Comparison of ENCODE assay signal across 25 cellular contexts in genomic region chr1:8797230-8797629, GRCh38. TPM values are rescaled to one million over a fixed set of nuclear protein-coding genes. Genes with fewer than 3 reads are reported as not detected.
DNase-seq lines count a peak whose midpoint lies in the region; ATAC-seq and TF ChIP-seq lines count a peak whose summit lies in the region.
"Had no signal": no experiment of that assay in that cellular context is flagged by ENCODE, and none has a peak within 500 bp of the region (broad histone marks: within the 10 kb centered on the region; RNA-seq: fewer than 3 reads in every experiment).

No MANE protein-coding gene starts in this region.

- no peaks in the 10 kb centered on the region for H3K9me3 ChIP-seq in RWPE2 (ENCODE audit: severe bottlenecking)
- H3K9me3 ChIP-seq in esophagus muscularis mucosa, result no peaks in the 10 kb centered on the region
- H3K9me3 ChIP-seq: adrenal gland, gastrocnemius medialis, suprapubic skin, uterus had no signal

- peak overlapping the region; percentile 51 for H3K27ac Mint-ChIP-seq in progenitor cell of endocrine pancreas
- H3K27ac Mint-ChIP-seq: activated CD4-positive, alpha-beta memory T cell treated with anti-CD3 and anti-CD28 coated beads for 36 hours; dendritic cell treated with granulocyte-macrophage colony-stimulating factor and Interleukin-4, amounts not matched to agents 40 ng/mL and 50 ng/mL, for 4 days; memory B cell; stimulated activated memory B cell treated with anti-CD40 and anti-IgM and Interleukin-4, amounts not matched to agents 10 μg/mL and 1 μg/mL and 100 μg/mL, for 72 hours had no signal

- intact Hi-C loops in esophagus muscularis mucosa (cut with DNase I), result no loop called here

- no peak for TF ChIP-seq POLR2A in esophagus muscularis mucosa (IDR thresholded peaks at IDR 0.05; ENCODE audit: low read depth)

- no peaks in the 10 kb centered on the region for H3K27me3 ChIP-seq in RWPE2 (ENCODE audit: insufficient read depth, poor library complexity, severe bottlenecking)
- H3K27me3 ChIP-seq in esophagus muscularis mucosa, result no peaks in the 10 kb centered on the region
- H3K27me3 ChIP-seq: adrenal gland, gastrocnemius medialis, suprapubic skin, uterus had no signal

- H3K4me3 Mint-ChIP-seq in progenitor cell of endocrine pancreas (ENCODE audit: low read depth), result no peak overlapping the region
- H3K4me3 Mint-ChIP-seq: activated CD4-positive, alpha-beta memory T cell treated with anti-CD3 and anti-CD28 coated beads for 36 hours; dendritic cell treated with granulocyte-macrophage colony-stimulating factor and Interleukin-4, amounts not matched to agents 40 ng/mL and 50 ng/mL, for 4 days; memory B cell; naive B cell; stimulated activated memory B cell treated with anti-CD40 and anti-IgM and Interleukin-4, amounts not matched to agents 10 μg/mL and 1 μg/mL and 100 μg/mL, for 72 hours had no signal

- H3K4me1 ChIP-seq in RWPE2 (ENCODE audit: insufficient read depth, poor library complexity, severe bottlenecking) (peaks cover 14% of the 10 kb centered on the region), esophagus muscularis mucosa (peaks cover 0 to 27% (median 18%) of the 10 kb centered on the region in 4 donors)
- H3K4me1 ChIP-seq: suprapubic skin, uterus had no signal

- H3K27me3 Mint-ChIP-seq in progenitor cell of endocrine pancreas, result no peaks in the 10 kb centered on the region
- H3K27me3 Mint-ChIP-seq: activated CD4-positive, alpha-beta memory T cell treated with anti-CD3 and anti-CD28 coated beads for 36 hours; dendritic cell treated with granulocyte-macrophage colony-stimulating factor and Interleukin-4, amounts not matched to agents 40 ng/mL and 50 ng/mL, for 4 days; memory B cell; naive B cell; stimulated activated memory B cell treated with anti-CD40 and anti-IgM and Interleukin-4, amounts not matched to agents 10 μg/mL and 1 μg/mL and 100 μg/mL, for 72 hours had no signal

- peaks cover 10% of the 10 kb centered on the region for H3K36me3 Mint-ChIP-seq in progenitor cell of endocrine pancreas (ENCODE audit: insufficient read depth)
- H3K36me3 Mint-ChIP-seq: activated CD4-positive, alpha-beta memory T cell treated with anti-CD3 and anti-CD28 coated beads for 36 hours; naive B cell had no signal

- DNase-seq in HCEC 1CT, result peak; percentile 80
- DNase-seq in RWPE2 (ENCODE audit: low spot score), result no peak
- DNase-seq in esophagus muscularis mucosa (ENCODE audit: extremely low spot score), result no peak
- no peak for DNase-seq in progenitor cell of endocrine pancreas (ENCODE audit: low spot score, unreplicated experiment)
- DNase-seq: activated CD4-positive, alpha-beta memory T cell treated with anti-CD3 and anti-CD28 coated beads for 36 hours; activated naive CD4-positive, alpha-beta T cell; activated T-cell treated with anti-CD3 and anti-CD28 coated beads for 4 hours; adrenal gland; DMS79 treated with DMSO at 0.1 percent for 48 hours; gastrocnemius medialis; naive B cell; NCI-H1436 treated with DMSO at 0.1 percent for 48 hours; NCI-H524 treated with DMSO at 0.1 percent for 48 hours; occipital lobe; small intestine; uterus had no signal

- ATAC-seq in RWPE2 (ENCODE audit: low read depth), result peak; percentile 83
- ATAC-seq in GM21526 (IDR thresholded peaks at IDR 0.05; ENCODE audit: low FRiP score, unreplicated experiment), result no peak
- no peak for ATAC-seq in HG03432 (IDR thresholded peaks at IDR 0.05; ENCODE audit: unreplicated experiment)
- ATAC-seq in HG02885 (IDR thresholded peaks at IDR 0.05; ENCODE audit: poor library complexity, unreplicated experiment), result no peak
- ATAC-seq: gastrocnemius medialis; GM12878; stimulated activated memory B cell treated with anti-CD40 and anti-IgM and Interleukin-4, amounts not matched to agents 10 μg/mL and 1 μg/mL and 100 μg/mL, for 72 hours had no signal

- peaks cover 9% of the 10 kb centered on the region; the same call in 1 of the 2 replicates for H3K36me3 ChIP-seq in RWPE2 (ENCODE audit: low read depth)
- H3K36me3 ChIP-seq in esophagus muscularis mucosa, result peaks cover 0 to 6% (median 3%) of the 10 kb centered on the region in 4 donors
- H3K36me3 ChIP-seq: adrenal gland, gastrocnemius medialis, suprapubic skin, uterus had no signal

- TF ChIP-seq CTCF in RWPE2 (IDR thresholded peaks at IDR 0.05; ENCODE audit: poor library complexity, severe bottlenecking), result no peak
- no peak for TF ChIP-seq CTCF in esophagus muscularis mucosa (IDR thresholded peaks at IDR 0.05)
- TF ChIP-seq CTCF in progenitor cell of endocrine pancreas (IDR thresholded peaks at IDR 0.05; ENCODE audit: unreplicated experiment), result no peak

- H3K27ac ChIP-seq in RWPE2 (ENCODE audit: poor library complexity, severe bottlenecking) (peak overlapping the region; percentile 78), esophagus muscularis mucosa (replicated peaks in 1 of 4) (peak overlapping the region; percentile 1 to 41 (median 18))
- H3K27ac ChIP-seq: adrenal gland, gastrocnemius medialis, HL-60, suprapubic skin, uterus had no signal

- TF ChIP-seq EP300 in esophagus muscularis mucosa (IDR thresholded peaks at IDR 0.05), result no peak

- no peaks in the 10 kb centered on the region for H3K9me3 Mint-ChIP-seq in progenitor cell of endocrine pancreas (ENCODE audit: low read depth)
- H3K9me3 Mint-ChIP-seq: activated CD4-positive, alpha-beta memory T cell treated with anti-CD3 and anti-CD28 coated beads for 36 hours; dendritic cell treated with granulocyte-macrophage colony-stimulating factor and Interleukin-4, amounts not matched to agents 40 ng/mL and 50 ng/mL, for 4 days; memory B cell; naive B cell; stimulated activated memory B cell treated with anti-CD40 and anti-IgM and Interleukin-4, amounts not matched to agents 10 μg/mL and 1 μg/mL and 100 μg/mL, for 72 hours had no signal

- H3K4me1 Mint-ChIP-seq in progenitor cell of endocrine pancreas (ENCODE audit: low read depth), result peaks cover 12% of the 10 kb centered on the region

- 73% methylated on average over 5 of the region's 5 CpGs for WGBS in esophagus muscularis mucosa

- H3K4me3 ChIP-seq in RWPE2 (ENCODE audit: severe bottlenecking), result no peak overlapping the region
- H3K4me3 ChIP-seq in esophagus muscularis mucosa, result no peak overlapping the region
- H3K4me3 ChIP-seq: adrenal gland, gastrocnemius medialis, GM12878, suprapubic skin, uterus had no signal

RNA-seq across cellular contexts. Expression of gene RERE, which starts 20.2 kb away (rescaled TPM):
- total RNA-seq in esophagus muscularis mucosa (100 to 1,000 TPM; 133 to 212 (median 168) TPM), progenitor cell of endocrine pancreas (308 and 329 TPM in 2 replicates)
